ENCODE assay signal across 14 cellular contexts in genomic region chr1:197841828-197842573, GRCh38.
DNase-seq lines count a peak whose midpoint lies in the region; ATAC-seq, FAIRE-seq and TF ChIP-seq lines count a peak whose summit lies in the region.
"Had no signal": no experiment of that assay in that cellular context is flagged by ENCODE, and none has a peak within 500 bp of the region (broad histone marks: within the 10 kb centered on the region; RNA-seq: fewer than 3 reads in every experiment).

No MANE protein-coding gene starts in this region.

- H3K9ac ChIP-seq in colonic mucosa (ENCODE audit: low read depth in 2 of 2, low read length in 2 of 2), result peak overlapping the region in 1 of 2 donors; percentile 19
- peak overlapping the region; percentile 63 for H3K9ac ChIP-seq in mesenchymal stem cell (ENCODE audit: low read length)
- no peak overlapping the region for H3K9ac ChIP-seq in kidney (ENCODE audit: low read length in 2 of 2)
- H3K9ac ChIP-seq: KMS-11, parathyroid adenoma had no signal

- H2BK15ac ChIP-seq in mesenchymal stem cell (ENCODE audit: low read depth, poor library complexity, severe bottlenecking), result no peak overlapping the region

- WGBS in mesenchymal stem cell, result 68% methylated on average over 2 of the region's 2 CpGs

- H3K27me3 ChIP-seq in colonic mucosa, result no peaks in the 10 kb centered on the region
- H3K27me3 ChIP-seq in mesenchymal stem cell (ENCODE audit: control insufficient read depth in 1 of 2, insufficient read depth in 1 of 2, low read length in 2 of 2), result no peaks in the 10 kb centered on the region

- H2BK5ac ChIP-seq in mesenchymal stem cell (ENCODE audit: low read depth, low read length, poor library complexity, severe bottlenecking), result no peak overlapping the region

- no peaks in the 10 kb centered on the region for H3K4me1 ChIP-seq in colonic mucosa
- peaks cover 2% of the 10 kb centered on the region for H3K4me1 ChIP-seq in mesenchymal stem cell (ENCODE audit: control insufficient read depth, insufficient read depth, low read depth, low read length)
- H3K4me1 ChIP-seq in kidney (ENCODE audit: control insufficient read depth in 1 of 2, insufficient read depth in 1 of 2, low read depth in 1 of 2, low read length in 2 of 2), result no peaks in the 10 kb centered on the region
- H3K4me1 ChIP-seq: parathyroid adenoma had no signal

- H3K36me3 ChIP-seq in colonic mucosa, result no peaks in the 10 kb centered on the region
- no peaks in the 10 kb centered on the region for H3K36me3 ChIP-seq in mesenchymal stem cell (ENCODE audit: control insufficient read depth in 1 of 2, insufficient read depth in 2 of 2, low read depth in 1 of 2, low read length in 2 of 2)
- H3K36me3 ChIP-seq in kidney (ENCODE audit: control insufficient read depth in 1 of 2, insufficient read depth in 2 of 2, low read length in 2 of 2), result no peaks in the 10 kb centered on the region

- H4K8ac ChIP-seq in mesenchymal stem cell (ENCODE audit: low read length), result no peak overlapping the region

- no peak overlapping the region for H4K91ac ChIP-seq in mesenchymal stem cell (ENCODE audit: low read length)

- H3K18ac ChIP-seq in mesenchymal stem cell (ENCODE audit: low read depth in 1 of 2, low read length in 2 of 2), result no peak overlapping the region

- TF ChIP-seq CTCF in colonic mucosa (IDR thresholded peaks at IDR 0.05), result no peak
- no peak for TF ChIP-seq CTCF in kidney (IDR thresholded peaks at IDR 0.05; ENCODE audit: borderline replicate concordance, extremely low read depth, insufficient read depth)

- H3K4ac ChIP-seq in mesenchymal stem cell (ENCODE audit: low read depth in 1 of 2, low read length in 2 of 2), result no peak overlapping the region

- no peak overlapping the region for H2AFZ ChIP-seq in mesenchymal stem cell (ENCODE audit: low read depth, low read length)
- H2AFZ ChIP-seq: parathyroid adenoma had no signal

- no peak overlapping the region for H3K4me2 ChIP-seq in mesenchymal stem cell (ENCODE audit: low read length, poor library complexity, severe bottlenecking)
- H3K4me2 ChIP-seq: KMS-11 had no signal

- H3K9me3 ChIP-seq in colonic mucosa (no peaks in the 10 kb centered on the region), mesenchymal stem cell (ENCODE audit: control insufficient read depth, low read length) (no peaks in the 10 kb centered on the region), kidney (ENCODE audit: control insufficient read depth in 1 of 2, low read length in 2 of 2) (no peaks in the 10 kb centered on the region)

- H3K4me3 ChIP-seq in colonic mucosa (no peak overlapping the region), mesenchymal stem cell (ENCODE audit: insufficient read depth in 1 of 2, low read depth in 1 of 2, low read length in 2 of 2) (peak overlapping the region in 1 of 2 experiments; percentile 30), kidney (ENCODE audit: low read length in 2 of 2) (no peak overlapping the region)

- no peak overlapping the region for H3K14ac ChIP-seq in mesenchymal stem cell (ENCODE audit: low read length in 2 of 2)

- H3K27ac ChIP-seq in colonic mucosa, result peak overlapping the region; percentile 10
- H3K27ac ChIP-seq in mesenchymal stem cell (ENCODE audit: low read length, poor library complexity, severe bottlenecking), result no peak overlapping the region
- H3K27ac ChIP-seq in kidney (ENCODE audit: low read depth in 2 of 2, low read length in 2 of 2), result no peak overlapping the region
- H3K27ac ChIP-seq: KMS-11, parathyroid adenoma had no signal

- no peak for FAIRE-seq in kidney (lab: Jason Lieb, UNC)

- DNase-seq in Ammon's horn (ENCODE audit: low spot score), result peak; percentile 15
- peak; percentile 92 for DNase-seq in MV-4-11 (lab: John Stamatoyannopoulos, UW)
- DNase-seq in colonic mucosa, result no peak
- peak; percentile 39 for DNase-seq in mesenchymal stem cell
- DNase-seq in left lobe of liver (ENCODE audit: low spot score), result no peak
- DNase-seq in kidney, result no peak
- DNase-seq: activated naive CD8-positive, alpha-beta T cell treated with anti-CD3 and anti-CD28 coated beads, Interleukin-2, amount 10 ng/mL, durations not matched to agents 7 days and 5 days; CD4-positive, CD25-positive, alpha-beta regulatory T cell; GF-D8; NCI-H2171 treated with DMSO at 0.1 percent for 48 hours had no signal

- no peaks in the 10 kb centered on the region for H3K79me1 ChIP-seq in mesenchymal stem cell (replicated peaks; ENCODE audit: low read length, poor library complexity, severe bottlenecking)

- intact Hi-C loops in colonic mucosa (cut with DNase I) (no loop called here), kidney (cut with DNase I) (no loop called here)

- no peak overlapping the region for H2BK12ac ChIP-seq in mesenchymal stem cell (ENCODE audit: low read length in 2 of 2)

- ATAC-seq in GM21619 (IDR thresholded peaks at IDR 0.05; ENCODE audit: unreplicated experiment) (no peak), left lobe of liver (no peak), HG03442 (IDR thresholded peaks at IDR 0.05; ENCODE audit: unreplicated experiment) (no peak)

- H3K23ac ChIP-seq in mesenchymal stem cell (ENCODE audit: low read length in 2 of 2), result no peak overlapping the region

- H2AK5ac ChIP-seq in mesenchymal stem cell (ENCODE audit: low read length, severe bottlenecking), result no peak overlapping the region

- no peak overlapping the region for H2BK120ac ChIP-seq in mesenchymal stem cell (ENCODE audit: low read depth, low read length)

Comparison
In these comparisons a context has a peak if more than half of its experiments do, and no peak if none do; other contexts are left out.
1. DNase-seq: peak in Ammon's horn (single experiment), MV-4-11 (single experiment) and mesenchymal stem cell (single experiment); none in colonic mucosa (single experiment), left lobe of liver (single experiment) and kidney (single experiment).